20 cellular contexts compared by ENCODE assay signal in the genomic region with DNA sequence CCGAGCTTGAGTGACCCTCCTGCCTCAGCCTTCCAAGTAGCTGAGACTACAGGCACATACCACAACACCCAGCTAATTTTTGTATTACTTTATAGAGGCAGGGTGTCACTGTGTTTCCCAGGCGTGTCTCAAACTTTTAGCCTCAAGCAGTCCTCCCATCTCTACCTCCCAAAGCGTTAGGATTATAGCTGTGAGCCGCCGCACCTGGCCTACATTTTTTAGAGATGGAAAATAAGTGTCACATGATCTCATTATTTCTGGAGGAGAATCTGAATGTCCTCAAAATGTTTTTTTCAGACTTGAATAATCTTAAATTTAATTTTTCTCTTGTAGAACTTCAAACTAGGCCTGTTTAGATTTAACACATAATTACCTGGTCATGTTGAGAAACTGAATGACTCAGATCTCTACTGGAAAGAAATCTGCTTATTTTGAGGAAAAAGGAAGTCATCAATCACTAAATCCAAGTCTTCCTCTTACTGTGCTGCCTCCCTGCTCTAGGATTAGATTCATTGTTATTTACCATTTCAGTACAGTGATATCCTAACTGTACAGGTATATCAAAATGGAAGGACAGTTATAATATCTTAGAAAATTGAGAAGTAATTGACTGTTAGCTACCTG.
"Had no signal": no experiment of that assay in that cellular context is flagged by ENCODE, and none has a peak within 500 bp of the region (broad histone marks: within the 10 kb centered on the region; RNA-seq: fewer than 3 reads in every experiment).

No MANE protein-coding gene starts in this region.

- H3K4me1 ChIP-seq: psoas muscle had no signal

- H3K27me3 Mint-ChIP-seq: activated naive CD4-positive, alpha-beta T cell treated with anti-CD3 and anti-CD28 coated beads, Interleukin-2, amount 10 ng/mL, durations not matched to agents 7 days and 5 days; central memory CD8-positive, alpha-beta T cell; memory B cell; natural killer cell treated with Interleukin-12 subunit alpha and Interleukin-12 subunit beta and Interleukin-15 and Interleukin-18, amount 100 ng/mL, for 72 hours; stimulated activated memory B cell treated with anti-CD40 and anti-IgM and Interleukin-4, amounts not matched to agents 10 μg/mL and 1 μg/mL and 100 μg/mL, for 72 hours had no signal

- H3K27me3 ChIP-seq: spleen had no signal

- H3K9me3 ChIP-seq: psoas muscle, spleen had no signal

- H3K4me3 ChIP-seq: psoas muscle, spleen had no signal

- ATAC-seq: activated CD4-positive, CD25-positive, alpha-beta regulatory T cell treated with anti-CD3 and anti-CD28 coated beads, Interleukin-2, amount 50 U/mL, for 24 hours; esophagus mucosa; natural killer cell treated with Interleukin-12 subunit alpha and Interleukin-12 subunit beta and Interleukin-15 and Interleukin-18, amount 100 ng/mL, for 72 hours; psoas muscle; sciatic nerve; stimulated activated memory B cell treated with anti-CD40 and anti-IgM and Interleukin-4, amounts not matched to agents 10 μg/mL and 1 μg/mL and 100 μg/mL, for 72 hours had no signal

- H3K4me1 Mint-ChIP-seq: memory B cell; stimulated activated memory B cell treated with anti-CD40 and anti-IgM and Interleukin-4, amounts not matched to agents 10 μg/mL and 1 μg/mL and 100 μg/mL, for 72 hours had no signal

- H3K27ac Mint-ChIP-seq: activated naive CD4-positive, alpha-beta T cell treated with anti-CD3 and anti-CD28 coated beads, Interleukin-2, amount 10 ng/mL, durations not matched to agents 7 days and 5 days; activated T-helper 1 cell treated with anti-CD3 and anti-CD28 coated beads, Interleukin-12 subunit alpha, Interleukin-12 subunit beta, Interleukin-2, Interleukin-4 antibody, amounts not matched to agents 30 ng/mL and 10 ng/mL and 1 ng/mL, durations not matched to agents 14 hours and 24 hours and 36 hours; endodermal cell; memory B cell; natural killer cell treated with Interleukin-12 subunit alpha and Interleukin-12 subunit beta and Interleukin-15 and Interleukin-18, amount 100 ng/mL, for 72 hours; T-helper 2 cell treated with Interferon-gamma antibody and Interleukin-4, amounts not matched to agents 5 μg/mL and 100 μg/mL, for 36 hours had no signal

- H3K4me3 Mint-ChIP-seq: activated naive CD4-positive, alpha-beta T cell treated with anti-CD3 and anti-CD28 coated beads, Interleukin-2, amount 10 ng/mL, durations not matched to agents 7 days and 5 days; activated T-helper 1 cell treated with anti-CD3 and anti-CD28 coated beads, Interleukin-12 subunit alpha, Interleukin-12 subunit beta, Interleukin-2, Interleukin-4 antibody, amounts not matched to agents 30 ng/mL and 10 ng/mL and 1 ng/mL, durations not matched to agents 14 hours and 24 hours and 36 hours; central memory CD8-positive, alpha-beta T cell; endodermal cell; memory B cell; natural killer cell treated with Interleukin-12 subunit alpha and Interleukin-12 subunit beta and Interleukin-15 and Interleukin-18, amount 100 ng/mL, for 72 hours; stimulated activated memory B cell treated with anti-CD40 and anti-IgM and Interleukin-4, amounts not matched to agents 10 μg/mL and 1 μg/mL and 100 μg/mL, for 72 hours; T-helper 2 cell treated with Interferon-gamma antibody and Interleukin-4, amounts not matched to agents 5 μg/mL and 100 μg/mL, for 36 hours had no signal

- DNase-seq: activated CD4-positive, alpha-beta T cell treated with anti-CD3 and anti-CD28 coated beads, Interleukin-2, amount 50 U/mL, for 4 hours; activated naive CD4-positive, alpha-beta T cell treated with anti-CD3 and anti-CD28 coated beads, Interleukin-2, amount 10 ng/mL, durations not matched to agents 7 days and 5 days; cortex of kidney; endodermal cell; foreskin fibroblast; nucleus accumbens; psoas muscle; spleen; stimulated activated CD4-positive, alpha-beta T cell treated with anti-CD3 and anti-CD28 coated beads, Interleukin-1b, Interleukin-23, amount 100 ng/mL, for 48 hours; substantia nigra; trophoblast cell had no signal

- H3K9me3 Mint-ChIP-seq: activated naive CD4-positive, alpha-beta T cell treated with anti-CD3 and anti-CD28 coated beads, Interleukin-2, amount 10 ng/mL, durations not matched to agents 7 days and 5 days; activated T-helper 1 cell treated with anti-CD3 and anti-CD28 coated beads, Interleukin-12 subunit alpha, Interleukin-12 subunit beta, Interleukin-2, Interleukin-4 antibody, amounts not matched to agents 30 ng/mL and 10 ng/mL and 1 ng/mL, durations not matched to agents 14 hours and 24 hours and 36 hours; central memory CD8-positive, alpha-beta T cell; endodermal cell; memory B cell; natural killer cell treated with Interleukin-12 subunit alpha and Interleukin-12 subunit beta and Interleukin-15 and Interleukin-18, amount 100 ng/mL, for 72 hours; stimulated activated memory B cell treated with anti-CD40 and anti-IgM and Interleukin-4, amounts not matched to agents 10 μg/mL and 1 μg/mL and 100 μg/mL, for 72 hours; T-helper 2 cell treated with Interferon-gamma antibody and Interleukin-4, amounts not matched to agents 5 μg/mL and 100 μg/mL, for 36 hours had no signal

- H3K36me3 Mint-ChIP-seq: natural killer cell treated with Interleukin-12 subunit alpha and Interleukin-12 subunit beta and Interleukin-15 and Interleukin-18, amount 100 ng/mL, for 72 hours had no signal

- H3K27ac ChIP-seq: psoas muscle, spleen had no signal
